Comparison of ENCODE assay signal across 22 cellular contexts in genomic region chr20:16556299-16556698, GRCh38. TPM values are rescaled to one million over a fixed set of nuclear protein-coding genes. Genes with fewer than 3 reads are reported as not detected.
A peak's percentile ranks its signal among the peaks of the same experiment; 100 is the strongest.
DNase-seq lines count a peak whose midpoint lies in the region; ATAC-seq and TF ChIP-seq lines count a peak whose summit lies in the region.
"Had no signal": no experiment of that assay in that cellular context is flagged by ENCODE, and none has a peak within 500 bp of the region (broad histone marks: within the 10 kb centered on the region; RNA-seq: fewer than 3 reads in every experiment).

No MANE protein-coding gene starts in this region.

- POLR2A ChIA-PET in MCF 10A (lab: Yijun Ruan, JAX): interaction anchor here (1.5 kb wide), 1 partner anchor 25 kb away, joined by 3 read pairs; no protein-coding TSS in a partner anchor

- H3K36me3 ChIP-seq in breast epithelium (no peaks in the 10 kb centered on the region), upper lobe of right lung (no peaks in the 10 kb centered on the region)
- H3K36me3 ChIP-seq: transverse colon had no signal

- CTCF ChIA-PET in MCF 10A (lab: Yijun Ruan, JAX): interaction anchor here (1.1 to 2.3 kb wide), 3 partner anchors 10 to 80 kb away, joined by 3 to 8 read pairs (median 6); no protein-coding TSS in a partner anchor

- H3K27ac ChIP-seq in breast epithelium (no peak overlapping the region), upper lobe of right lung (no peak overlapping the region)
- H3K27ac ChIP-seq: psoas muscle, transverse colon had no signal

- no peaks in the 10 kb centered on the region for H3K9me3 ChIP-seq in breast epithelium
- H3K9me3 ChIP-seq in upper lobe of right lung: no peaks in the 10 kb centered on the region
- H3K9me3 ChIP-seq: psoas muscle, transverse colon had no signal

- no peak for TF ChIP-seq POLR2A in breast epithelium (IDR thresholded peaks at IDR 0.05)

- no peak overlapping the region for H3K4me3 Mint-ChIP-seq in MCF 10A (ENCODE audit: unreplicated experiment)
- H3K4me3 Mint-ChIP-seq: memory B cell; natural killer cell treated with Interleukin-12 subunit alpha and Interleukin-12 subunit beta and Interleukin-15 and Interleukin-18, amount 100 ng/mL, for 72 hours had no signal

- intact Hi-C loops in MCF 10A (cut with micrococcal nuclease): no loop called here
- intact Hi-C loops in breast epithelium (cut with DNase I; ENCODE audit: low total_unique reads): no loop called here
- intact Hi-C loops in upper lobe of right lung (cut with DNase I): no loop called here

- no peaks in the 10 kb centered on the region for H3K27me3 Mint-ChIP-seq in MCF 10A (ENCODE audit: insufficient read depth, unreplicated experiment)
- H3K27me3 Mint-ChIP-seq: memory B cell; natural killer cell treated with Interleukin-12 subunit alpha and Interleukin-12 subunit beta and Interleukin-15 and Interleukin-18, amount 100 ng/mL, for 72 hours had no signal

- ATAC-seq in upper lobe of right lung: peak; percentile 83
- ATAC-seq in HG03457 (IDR thresholded peaks at IDR 0.05; ENCODE audit: unreplicated experiment): no peak
- ATAC-seq: activated CD4-positive, CD25-positive, alpha-beta regulatory T cell treated with anti-CD3 and anti-CD28 coated beads, Interleukin-2, amount 50 U/mL, for 24 hours; natural killer cell treated with Interleukin-12 subunit alpha and Interleukin-12 subunit beta and Interleukin-15 and Interleukin-18, amount 100 ng/mL, for 72 hours had no signal

- BruUV-seq in MCF 10A (replicated peaks; lab: Mats Ljungman, UMichigan): no TSS peak

- no peaks in the 10 kb centered on the region for H3K36me3 Mint-ChIP-seq in MCF 10A (ENCODE audit: insufficient read depth, unreplicated experiment)
- H3K36me3 Mint-ChIP-seq: natural killer cell treated with Interleukin-12 subunit alpha and Interleukin-12 subunit beta and Interleukin-15 and Interleukin-18, amount 100 ng/mL, for 72 hours had no signal

- peak overlapping the region; percentile 13 for H3K27ac Mint-ChIP-seq in MCF 10A (ENCODE audit: low read depth, unreplicated experiment)
- H3K27ac Mint-ChIP-seq: activated T-helper 2 cell treated with anti-CD3 and anti-CD28 coated beads, Interferon-gamma antibody, Interleukin-2, Interleukin-4, amounts not matched to agents 10 μg/mL and 5 μg/mL and 100 μg/mL, durations not matched to agents 14 hours and 24 hours and 36 hours; memory B cell; natural killer cell treated with Interleukin-12 subunit alpha and Interleukin-12 subunit beta and Interleukin-15 and Interleukin-18, amount 100 ng/mL, for 72 hours had no signal

- H3K9me3 Mint-ChIP-seq in MCF 10A (ENCODE audit: unreplicated experiment): no peaks in the 10 kb centered on the region
- H3K9me3 Mint-ChIP-seq: activated T-helper 2 cell treated with anti-CD3 and anti-CD28 coated beads, Interferon-gamma antibody, Interleukin-2, Interleukin-4, amounts not matched to agents 10 μg/mL and 5 μg/mL and 100 μg/mL, durations not matched to agents 14 hours and 24 hours and 36 hours; memory B cell; natural killer cell treated with Interleukin-12 subunit alpha and Interleukin-12 subunit beta and Interleukin-15 and Interleukin-18, amount 100 ng/mL, for 72 hours had no signal

- H3K4me1 Mint-ChIP-seq in MCF 10A (ENCODE audit: insufficient read depth, unreplicated experiment): peaks cover 25% of the 10 kb centered on the region

- DNase-seq in MCF 10A (ENCODE audit: unreplicated experiment): peak; percentile 83
- no peak for DNase-seq in breast epithelium (ENCODE audit: low spot score in 2 of 2)
- peak; percentile 29 for DNase-seq in amniotic epithelial cell (ENCODE audit: low read depth)
- DNase-seq in fibroblast of villous mesenchyme (ENCODE audit: low read depth): peak; percentile 66
- no peak for DNase-seq in upper lobe of right lung
- no peak for DNase-seq in activated CD8-positive, alpha-beta memory T cell treated with anti-CD3 and anti-CD28 coated beads, Interleukin-2, amount 50 U/mL, for 4 hours
- DNase-seq in cerebellar cortex (ENCODE audit: low spot score): no peak
- DNase-seq: activated CD8-positive, alpha-beta memory T cell treated with anti-CD3 and anti-CD28 coated beads for 24 hours; C1 segment of cervical spinal cord; caudate nucleus; effector CD8-positive, alpha-beta T cell; NCI-H1694 treated with DMSO at 0.1 percent for 48 hours; NCI-H446 treated with DMSO at 0.1 percent for 48 hours; psoas muscle; stimulated activated naive CD4-positive, alpha-beta T cell treated with Interleukin-2 at 50 U/mL for 16 hours; T-helper 2 cell; transverse colon had no signal

- no peak overlapping the region for H3K4me3 ChIP-seq in breast epithelium
- H3K4me3 ChIP-seq in fibroblast of villous mesenchyme (ENCODE audit: low read depth, low read length): no peak overlapping the region
- H3K4me3 ChIP-seq in upper lobe of right lung: no peak overlapping the region
- H3K4me3 ChIP-seq: psoas muscle, transverse colon had no signal

- no peaks in the 10 kb centered on the region for H3K4me1 ChIP-seq in breast epithelium
- peaks cover 2% of the 10 kb centered on the region for H3K4me1 ChIP-seq in upper lobe of right lung
- H3K4me1 ChIP-seq: transverse colon had no signal

- TF ChIP-seq CTCF in MCF 10A (IDR thresholded peaks at IDR 0.05; ENCODE audit: unreplicated experiment) (no peak), breast epithelium (IDR thresholded peaks at IDR 0.05) (no peak), fibroblast of villous mesenchyme (IDR thresholded peaks at IDR 0.05; ENCODE audit: insufficient read depth, low read depth, low read length) (no peak), upper lobe of right lung (IDR thresholded peaks at IDR 0.05) (no peak)

- H3K27me3 ChIP-seq in breast epithelium (no peaks in the 10 kb centered on the region), upper lobe of right lung (no peaks in the 10 kb centered on the region)
- H3K27me3 ChIP-seq: transverse colon had no signal

RNA-seq across cellular contexts. Expression of gene KIF16B, which starts 16.9 kb away (rescaled TPM):
- total RNA-seq in MCF 10A (2022) (14.8 and 15.8 TPM in 2 replicates), breast epithelium (10 to 100 TPM; 23.8 to 47.9 (median 36.9) TPM), fibroblast of villous mesenchyme (11.0 and 13.4 TPM in 2 replicates), upper lobe of right lung (21.6 TPM)

Comparison
In these comparisons a context has a peak if more than half of its experiments do, and no peak if none do; other contexts are left out.
1. DNase-seq: peak in MCF 10A (single experiment), amniotic epithelial cell (single experiment) and fibroblast of villous mesenchyme (single experiment); none in breast epithelium (0 of 2), upper lobe of right lung (single experiment), activated CD8-positive, alpha-beta memory T cell treated with anti-CD3 and anti-CD28 coated beads, Interleukin-2, amount 50 U/mL, for 4 hours (single experiment) and cerebellar cortex (single experiment).